8 cellular contexts compared by ENCODE assay signal in genomic region chr15:97235285-97235985, GRCh38.
A peak's percentile ranks its signal among the peaks of the same experiment; 100 is the strongest.
DNase-seq lines count a peak whose midpoint lies in the region; ATAC-seq and TF ChIP-seq lines count a peak whose summit lies in the region.

No MANE protein-coding gene starts in this region.

- H3K36me3 ChIP-seq in IMR-90 (ENCODE audit: control insufficient read depth, insufficient read depth, low read length): no peaks in the 10 kb centered on the region
- H3K36me3 ChIP-seq in SJCRH30: no peaks in the 10 kb centered on the region
- no peaks in the 10 kb centered on the region for H3K36me3 ChIP-seq in colonic mucosa
- H3K36me3 ChIP-seq in lung (ENCODE audit: control insufficient read depth in 2 of 2, insufficient read depth in 2 of 2, low read length in 2 of 2): no peaks in the 10 kb centered on the region
- H3K36me3 ChIP-seq in tibial nerve: no peaks in the 10 kb centered on the region

- TF ChIP-seq RAD21 in IMR-90 (IDR thresholded peaks at IDR 0.05; ENCODE audit: low read length): peak; percentile 86

- H3K9ac ChIP-seq in IMR-90 (ENCODE audit: low read depth, low read length) (no peak overlapping the region), colonic mucosa (ENCODE audit: low read depth in 2 of 2, low read length in 2 of 2) (no peak overlapping the region)

- H3K9me1 ChIP-seq in IMR-90 (ENCODE audit: insufficient read depth, low read length): no peaks in the 10 kb centered on the region

- ATAC-seq in IMR-90 (ENCODE audit: low read depth) (peak; percentile 88), lung (ENCODE audit: insufficient read depth, low FRiP score) (no peak), HG03025 (IDR thresholded peaks at IDR 0.05; ENCODE audit: low FRiP score, unreplicated experiment) (no peak)

- intact Hi-C loops in IMR-90 (cut with micrococcal nuclease) (loop anchor here (1.0 to 2.0 kb wide), 3 partner anchors 878 to 1977 kb away; no protein-coding TSS in a partner anchor), colonic mucosa (cut with DNase I) (loop anchor here (5.0 to 10.0 kb wide), 3 partner anchors 519 to 911 kb away; no protein-coding TSS in a partner anchor)

- DNase-seq in activated T-cell treated with anti-CD3 and anti-CD28 coated beads for 1 hour (ENCODE audit: low read depth) (peak; percentile 3), IMR-90 (peak; percentile 39), SJCRH30 (peak; percentile 38 to 81), colonic mucosa (peak; percentile 41), lung (ENCODE audit: low spot score) (peak; percentile 56), tibial nerve (ENCODE audit: low spot score in 2 of 2) (peak; percentile 40 to 77)
- no peak for DNase-seq in activated T-cell treated with anti-CD3 and anti-CD28 coated beads, Interleukin-2, amount 50 U/mL, for 1 hour

- in situ Hi-C loops in IMR-90 (cut with MboI; ENCODE audit: low sequenced_read_pairs): loop anchor here (10.0 to 25.0 kb wide), 2 partner anchors 891 to 1973 kb away; no protein-coding TSS in a partner anchor

- H3K4me2 ChIP-seq in IMR-90 (ENCODE audit: low read depth, low read length): peak overlapping the region; percentile 58

- H4K20me1 ChIP-seq in IMR-90 (ENCODE audit: insufficient read depth, low read length): no peaks in the 10 kb centered on the region

- no TSS peak for BruUV-seq in IMR-90 (replicated peaks; lab: Mats Ljungman, UMichigan)

- H3K9me3 ChIP-seq in IMR-90 (ENCODE audit: control insufficient read depth, insufficient read depth, low read length) (peaks cover 3% of the 10 kb centered on the region; the same call in 1 of the 2 replicates), SJCRH30 (replicated peaks) (no peaks in the 10 kb centered on the region), colonic mucosa (no peaks in the 10 kb centered on the region), lung (ENCODE audit: control insufficient read depth in 2 of 2, insufficient read depth in 1 of 2, low read length in 1 of 2) (peaks cover 0 to 3% of the 10 kb centered on the region in 2 donors), tibial nerve (no peaks in the 10 kb centered on the region)

- TF ChIP-seq CTCF in IMR-90 (conservative IDR thresholded peaks at IDR 0.05; ENCODE audit: low read depth, low read length) (peak; percentile 78), colonic mucosa (IDR thresholded peaks at IDR 0.05) (peak; percentile 72), lung (IDR thresholded peaks at IDR 0.05; ENCODE audit: control extremely low read depth, extremely low read depth) (peak; percentile 67), tibial nerve (IDR thresholded peaks at IDR 0.05) (peak; percentile 76 to 90 (median 85))

- CTCF ChIA-PET in IMR-90 (lab: Yijun Ruan, JAX): interaction anchor here (0.6 to 3.1 kb wide), 3 partner anchors 10 to 1976 kb away, joined by 3 to 13 read pairs (median 4); no protein-coding TSS in a partner anchor

- no peak overlapping the region for H4K91ac ChIP-seq in IMR-90 (ENCODE audit: insufficient read depth, low read depth, low read length)

- no peak overlapping the region for H2AK5ac ChIP-seq in IMR-90 (ENCODE audit: low read depth, low read length)

- no peak overlapping the region for H3K18ac ChIP-seq in IMR-90 (ENCODE audit: low read depth, low read length)

- H2AK9ac ChIP-seq in IMR-90 (replicated peaks; ENCODE audit: low read depth, low read length, poor library complexity): no peak overlapping the region

- H3K4me1 ChIP-seq in IMR-90 (ENCODE audit: control insufficient read depth, insufficient read depth, low read length): no peaks in the 10 kb centered on the region
- no peaks in the 10 kb centered on the region for H3K4me1 ChIP-seq in SJCRH30
- no peaks in the 10 kb centered on the region for H3K4me1 ChIP-seq in colonic mucosa
- no peaks in the 10 kb centered on the region for H3K4me1 ChIP-seq in lung (ENCODE audit: control insufficient read depth in 2 of 2, insufficient read depth in 2 of 2, low read length in 2 of 2)
- H3K4me1 ChIP-seq in tibial nerve: peaks cover 0 to 18% (median 0%) of the 10 kb centered on the region in 4 donors

- H3K4ac ChIP-seq in IMR-90 (ENCODE audit: low read depth, low read length): no peak overlapping the region

- POLR2A ChIA-PET in IMR-90 (lab: Charles Lee; ENCODE audit: unreplicated experiment): no interaction called here

- H2BK15ac ChIP-seq in IMR-90 (ENCODE audit: low read depth, low read length): no peak overlapping the region

- H2BK120ac ChIP-seq in IMR-90 (ENCODE audit: low read depth, low read length): no peak overlapping the region

- TF ChIP-seq EP300 in tibial nerve (IDR thresholded peaks at IDR 0.05): peak in 1 of 2 donors; percentile 50

- no peaks in the 10 kb centered on the region for H3K79me1 ChIP-seq in IMR-90 (ENCODE audit: low read depth in 1 of 2, low read length in 2 of 2)

- dilution Hi-C loops in IMR-90 (cut with HindIII; ENCODE audit: low sequenced_read_pairs, unreplicated experiment): no loop called here

- TF ChIP-seq POLR2A in IMR-90 (IDR thresholded peaks at IDR 0.05; ENCODE audit: low read depth, low read length) (no peak), tibial nerve (IDR thresholded peaks at IDR 0.05) (no peak)

- H3K14ac ChIP-seq in IMR-90 (replicated peaks; ENCODE audit: low read depth, low read length): no peak overlapping the region

- H3K23ac ChIP-seq in IMR-90 (ENCODE audit: low read depth, low read length): no peak overlapping the region

- H2BK20ac ChIP-seq in IMR-90 (ENCODE audit: low read depth, low read length): no peak overlapping the region

- H3K27ac ChIP-seq in IMR-90 (ENCODE audit: insufficient read depth, low read length) (no peak overlapping the region), SJCRH30 (no peak overlapping the region), colonic mucosa (no peak overlapping the region), lung (ENCODE audit: low read depth in 1 of 2, low read length in 1 of 2) (no peak overlapping the region), tibial nerve (peak overlapping the region; percentile 50 to 77 (median 66))

- H2AFZ ChIP-seq in IMR-90 (replicated peaks; ENCODE audit: low read length, poor library complexity): peak overlapping the region; percentile 44

- H4K8ac ChIP-seq in IMR-90 (ENCODE audit: low read depth in 2 of 2, low read length in 2 of 2): no peak overlapping the region

- H4K5ac ChIP-seq in IMR-90 (ENCODE audit: low read depth, low read length): no peak overlapping the region

- no peaks in the 10 kb centered on the region for H3K27me3 ChIP-seq in IMR-90 (ENCODE audit: control insufficient read depth, insufficient read depth, low read length)
- H3K27me3 ChIP-seq in SJCRH30: no peaks in the 10 kb centered on the region
- no peaks in the 10 kb centered on the region for H3K27me3 ChIP-seq in colonic mucosa
- H3K27me3 ChIP-seq in lung (ENCODE audit: control insufficient read depth, insufficient read depth): no peaks in the 10 kb centered on the region
- H3K27me3 ChIP-seq in tibial nerve: no peaks in the 10 kb centered on the region

- 80% methylated on average over 2 of the region's 14 CpGs; no CpG with 5 or more reads in 1 of the 2 experiments for WGBS in IMR-90 (ENCODE audit: extremely low coverage in 2 of 2, insufficient read length in 1 of 2), 2 experiments
- 25 to 26% methylated on average over 14 of the region's 14 CpGs for WGBS in lung, 2 donors
- WGBS in tibial nerve, 2 donors: 20 to 21% methylated on average over 14 of the region's 14 CpGs

- no peak overlapping the region for H3K56ac ChIP-seq in IMR-90 (ENCODE audit: extremely low read depth, insufficient read depth, low read length)

- H2BK5ac ChIP-seq in IMR-90 (ENCODE audit: low read depth, low read length, poor library complexity, severe bottlenecking): no peak overlapping the region

- H3K4me3 ChIP-seq in IMR-90 (ENCODE audit: insufficient read depth, low read depth, low read length) (peak overlapping the region; percentile 17; the same call in 1 of the 2 replicates), SJCRH30 (no peak overlapping the region), colonic mucosa (no peak overlapping the region), lung (no peak overlapping the region), tibial nerve (peak overlapping the region; percentile 5 to 42 (median 14))

TF ChIP-seq in IMR-90, 13 proteins besides CTCF, POLR2A, EP300 and RAD21:
- TF ChIP-seq ELK1 (IDR thresholded peaks at IDR 0.05; ENCODE audit: borderline replicate concordance, low read depth, low read length): no peak
- TF ChIP-seq SMC3 (IDR thresholded peaks at IDR 0.05; ENCODE audit: low read depth, low read length): peak; percentile 64
- no peak for TF ChIP-seq MAZ (IDR thresholded peaks at IDR 0.05; ENCODE audit: borderline replicate concordance, low read depth, low read length)
- no peak for TF ChIP-seq BHLHE40 (IDR thresholded peaks at IDR 0.05; ENCODE audit: low read depth, low read length)
TF ChIP-seq in IMR-90: peak in this region for 1.

Comparison
In these comparisons a context has a peak if more than half of its experiments do, and no peak if none do; other contexts are left out.
1. H3K27ac ChIP-seq: peak in tibial nerve (4 of 4); none in IMR-90 (single experiment), SJCRH30 (single experiment), colonic mucosa (single experiment) and lung (0 of 2).
2. H3K4me3 ChIP-seq: peak in IMR-90 (single experiment) and tibial nerve (4 of 4); none in SJCRH30 (single experiment), colonic mucosa (single experiment) and lung (single experiment).
3. Peak in every context shown above with its lines, with median percentiles within 50 percentile points of each other: CTCF ChIP-seq.